Comparison of ENCODE assay signal across 1 cellular context in the genomic region with DNA sequence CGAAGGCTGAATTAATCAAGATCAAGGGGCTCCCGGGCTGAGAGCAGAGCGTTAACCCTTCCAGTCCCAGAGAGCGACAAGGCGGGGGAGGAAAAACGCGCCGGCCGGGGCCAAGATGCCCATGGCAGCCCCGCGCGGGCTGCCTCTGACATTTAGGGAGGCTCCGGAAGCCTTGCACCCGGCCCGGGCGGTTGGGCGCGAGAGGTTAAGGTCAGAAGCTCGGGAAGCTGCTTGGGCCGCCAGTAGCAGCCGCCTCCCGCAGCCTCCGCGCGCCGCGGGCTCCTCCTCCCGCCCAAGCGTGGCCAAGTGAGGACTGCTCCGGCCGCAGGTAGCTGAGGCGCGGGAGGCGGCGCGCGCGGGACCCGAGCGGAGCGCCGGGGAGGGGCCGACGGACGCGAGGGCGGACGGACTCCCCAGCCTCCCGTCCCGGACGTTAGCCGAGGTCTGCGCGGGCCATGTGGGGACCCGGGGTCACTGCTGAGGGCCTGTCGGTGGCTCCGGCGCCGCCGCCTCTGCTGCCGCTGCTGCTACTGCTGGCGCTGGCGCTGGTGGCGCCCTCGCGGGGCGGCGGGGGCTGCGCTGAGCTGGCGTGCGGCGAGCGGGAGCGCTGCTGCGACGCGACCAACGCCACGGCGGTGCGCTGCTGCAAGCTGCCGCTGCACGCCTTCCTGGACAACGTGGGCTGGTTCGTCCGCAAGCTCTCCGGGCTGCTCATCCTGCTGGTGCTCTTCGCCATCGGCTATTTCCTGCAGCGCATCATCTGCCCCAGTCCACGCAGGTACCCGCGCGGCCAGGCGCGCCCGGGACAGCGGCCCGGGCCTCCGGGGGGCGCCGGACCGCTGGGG.
TF ChIP-seq lines count a peak whose summit lies in the region.

Gene C3orf80 (plus strand): TSS at position 242 of the 845 bp plus-strand sequence. CDS start 214 bp downstream, at position 456.

TF ChIP-seq in endothelial cell of umbilical vein, 7 proteins besides CTCF, POLR2A, EP300 and RAD21:
- no peak for TF ChIP-seq MAX (IDR thresholded peaks at IDR 0.05; ENCODE audit: insufficient read depth, insufficient read length)
- no peak for TF ChIP-seq GATA2 (IDR thresholded peaks at IDR 0.05; ENCODE audit: insufficient read depth, insufficient read length, low read depth, low read length)
